In genomic region chr13:29922281-29922821, GRCh38 we compare ENCODE assay signal across 1 cellular context.
TF ChIP-seq lines count a peak whose summit lies in the region.

No MANE protein-coding gene starts in this region.

TF ChIP-seq in GM23338, 12 proteins besides CTCF, POLR2A, EP300 and RAD21 (continued from another document):
- TF ChIP-seq CREB1 (CRISPR knock-in tag; IDR thresholded peaks at IDR 0.05; ENCODE audit: low read depth) = no peak
- TF ChIP-seq, protein P1, sequence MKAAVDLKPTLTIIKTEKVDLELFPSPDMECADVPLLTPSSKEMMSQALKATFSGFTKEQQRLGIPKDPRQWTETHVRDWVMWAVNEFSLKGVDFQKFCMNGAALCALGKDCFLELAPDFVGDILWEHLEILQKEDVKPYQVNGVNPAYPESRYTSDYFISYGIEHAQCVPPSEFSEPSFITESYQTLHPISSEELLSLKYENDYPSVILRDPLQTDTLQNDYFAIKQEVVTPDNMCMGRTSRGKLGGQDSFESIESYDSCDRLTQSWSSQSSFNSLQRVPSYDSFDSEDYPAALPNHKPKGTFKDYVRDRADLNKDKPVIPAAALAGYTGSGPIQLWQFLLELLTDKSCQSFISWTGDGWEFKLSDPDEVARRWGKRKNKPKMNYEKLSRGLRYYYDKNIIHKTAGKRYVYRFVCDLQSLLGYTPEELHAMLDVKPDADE (IDR thresholded peaks at IDR 0.05) = no peak
